ENCODE assay signal across 8 cellular contexts in genomic region chr7:25949672-25950487, GRCh38.
DNase-seq lines count a peak whose midpoint lies in the region; ATAC-seq and TF ChIP-seq lines count a peak whose summit lies in the region.

No MANE protein-coding gene starts in this region.

- peaks cover 56% of the 10 kb centered on the region for H3K27me3 ChIP-seq in left ventricle myocardium inferior (ENCODE audit: low read depth)

- H3K36me3 ChIP-seq in left ventricle myocardium inferior: no peaks in the 10 kb centered on the region

- H3K4me3 Mint-ChIP-seq in T-helper 17 cell (peak overlapping the region; percentile 94), glutamatergic neuron (ENCODE audit: unreplicated experiment) (peak overlapping the region; percentile 91)

- H3K4me1 ChIP-seq in left ventricle myocardium inferior: peaks cover 27% of the 10 kb centered on the region

- no peak overlapping the region for H3K27ac Mint-ChIP-seq in T-helper 17 cell
- H3K27ac Mint-ChIP-seq in glutamatergic neuron (ENCODE audit: unreplicated experiment): peak overlapping the region; percentile 68

- H3K27ac ChIP-seq in left ventricle myocardium inferior (replicated peaks) (no peak overlapping the region), skin epidermis (peak overlapping the region in 17 of 21 experiments; percentile 59 to 89 (median 77))

- H3K9me3 ChIP-seq in left ventricle myocardium inferior (replicated peaks): peaks cover 12% of the 10 kb centered on the region
- no peaks in the 10 kb centered on the region for H3K9me3 ChIP-seq in T-helper 17 cell (ENCODE audit: control insufficient read depth, low read length, poor library complexity, severe bottlenecking)

- H3K4me1 Mint-ChIP-seq in T-helper 17 cell (peaks cover 10% of the 10 kb centered on the region), glutamatergic neuron (ENCODE audit: low read depth, unreplicated experiment) (peaks cover 37% of the 10 kb centered on the region)

- DNase-seq in left ventricle myocardium inferior: no peak
- no peak for DNase-seq in left ventricle myocardium superior
- no peak for DNase-seq in T-helper 17 cell
- DNase-seq in glutamatergic neuron: peak; percentile 45

- TF ChIP-seq CTCF in left ventricle myocardium inferior (IDR thresholded peaks at IDR 0.05; ENCODE audit: borderline replicate concordance) (no peak), glutamatergic neuron (IDR thresholded peaks at IDR 0.05; ENCODE audit: partially characterized antibody, unreplicated experiment) (no peak)

- ATAC-seq in left ventricle myocardium superior: no peak
- ATAC-seq in T-helper 17 cell: no peak
- no peak for ATAC-seq in HG03097 (IDR thresholded peaks at IDR 0.05; ENCODE audit: low FRiP score, unreplicated experiment)
- ATAC-seq in GM21367 (IDR thresholded peaks at IDR 0.05; ENCODE audit: unreplicated experiment): no peak
- no peak for ATAC-seq in GM21576 (IDR thresholded peaks at IDR 0.05; ENCODE audit: unreplicated experiment)

- H3K4me3 ChIP-seq in left ventricle myocardium inferior (peak overlapping the region; percentile 77), skin epidermis (peak overlapping the region; percentile 51 to 87 (median 72))

- peaks cover 16% of the 10 kb centered on the region for H3K27me3 Mint-ChIP-seq in T-helper 17 cell
- peaks cover 7% of the 10 kb centered on the region for H3K27me3 Mint-ChIP-seq in glutamatergic neuron (ENCODE audit: unreplicated experiment)

- intact Hi-C loops in left ventricle myocardium inferior (cut with micrococcal nuclease): no loop called here
- intact Hi-C loops in left ventricle myocardium superior (cut with micrococcal nuclease): no loop called here

- H3K36me3 Mint-ChIP-seq in T-helper 17 cell (ENCODE audit: low read depth): peaks cover 2% of the 10 kb centered on the region
- H3K36me3 Mint-ChIP-seq in glutamatergic neuron (ENCODE audit: unreplicated experiment): peaks cover 5% of the 10 kb centered on the region

- H3K9me3 Mint-ChIP-seq in glutamatergic neuron (ENCODE audit: unreplicated experiment): peaks cover 9% of the 10 kb centered on the region
